Comparison of ENCODE assay signal across 19 cellular contexts in genomic region chr3:186511702-186512101, GRCh38. TPM values are rescaled to one million over a fixed set of nuclear protein-coding genes. Genes with fewer than 3 reads are reported as not detected.
DNase-seq lines count a peak whose midpoint lies in the region; ATAC-seq, FAIRE-seq and TF ChIP-seq lines count a peak whose summit lies in the region.
"Had no signal": no experiment of that assay in that cellular context is flagged by ENCODE, and none has a peak within 500 bp of the region (broad histone marks: within the 10 kb centered on the region; RNA-seq: fewer than 3 reads in every experiment).

No MANE protein-coding gene starts in this region.

- H3K9ac ChIP-seq in K562 (ENCODE audit: insufficient read depth in 1 of 2, low read depth in 2 of 2, low read length in 2 of 2) = no peak overlapping the region

- DNase-seq in activated CD4-positive, alpha-beta T cell treated with anti-CD3 and anti-CD28 coated beads for 36 hours = no peak
- no peak for DNase-seq in activated CD4-positive, alpha-beta T cell treated with anti-CD3 and anti-CD28 coated beads, Interleukin-2, amount 50 U/mL, for 48 hours
- no peak for DNase-seq in stimulated activated naive CD8-positive, alpha-beta T cell treated with anti-CD3 and anti-CD28 coated beads, Interleukin-15, Interleukin-2, amounts not matched to agents 100 U/mL and 50 U/mL, for 24 hours
- DNase-seq in K562 (ENCODE audit: extremely low read depth in 1 of 4, low spot score in 3 of 4) = no peak
- no peak for DNase-seq in RPMI8226
- no peak for DNase-seq in NCI-H128 (lab: John Stamatoyannopoulos, UW; ENCODE audit: unreplicated experiment)
- DNase-seq in sigmoid colon = no peak
- DNase-seq: 8988T; CD4-positive, alpha-beta memory T cell; HFFc6; NCI-H1417; NCI-H187 treated with DMSO at 0.1 percent for 48 hours; NCI-H2171; NCI-H446; NCI-H69; SHP77 treated with DMSO at 0.1 percent for 48 hours had no signal

- TF ChIP-seq EP300 in K562 (IDR thresholded peaks at IDR 0.05; ENCODE audit: low read length) (no peak), sigmoid colon (IDR thresholded peaks at IDR 0.05) (no peak)

- peaks cover 7% of the 10 kb centered on the region; the same call in 1 of the 2 replicates for H4K20me1 ChIP-seq in K562 (replicated peaks; ENCODE audit: control insufficient read depth, insufficient read depth, low read length)

- no peak for TF ChIP-seq CTCF in K562 (IDR thresholded peaks at IDR 0.05 in 2 of 3, conservative IDR thresholded peaks at IDR 0.05 in 1 of 3; ENCODE audit: insufficient read depth in 2 of 3, low read depth in 1 of 3, low read length in 3 of 3)
- no peak for TF ChIP-seq CTCF in sigmoid colon (IDR thresholded peaks at IDR 0.05)

- H3K36me3 Mint-ChIP-seq in activated CD4-positive, alpha-beta T cell treated with anti-CD3 and anti-CD28 coated beads for 36 hours (ENCODE audit: low read depth) = peaks cover 2% of the 10 kb centered on the region
- no peaks in the 10 kb centered on the region for H3K36me3 Mint-ChIP-seq in stimulated activated naive CD8-positive, alpha-beta T cell treated with anti-CD3 and anti-CD28 coated beads, Interleukin-15, Interleukin-2, amounts not matched to agents 100 ng/mL and 50 ng/mL, for 24 hours (ENCODE audit: low read depth)
- H3K36me3 Mint-ChIP-seq: CD4-positive, alpha-beta memory T cell had no signal

- no peak overlapping the region for H2AFZ ChIP-seq in K562 (ENCODE audit: low read depth, low read length)

- peaks cover 74% of the 10 kb centered on the region for H3K4me1 Mint-ChIP-seq in activated CD4-positive, alpha-beta T cell treated with anti-CD3 and anti-CD28 coated beads for 36 hours
- peaks cover 81% of the 10 kb centered on the region for H3K4me1 Mint-ChIP-seq in stimulated activated naive CD8-positive, alpha-beta T cell treated with anti-CD3 and anti-CD28 coated beads, Interleukin-15, Interleukin-2, amounts not matched to agents 100 ng/mL and 50 ng/mL, for 24 hours (ENCODE audit: low read depth)

- no peak for TF ChIP-seq POLR2A in K562 (conservative IDR thresholded peaks at IDR 0.05)
- TF ChIP-seq POLR2A in sigmoid colon (IDR thresholded peaks at IDR 0.05) = no peak

- H3K36me3 ChIP-seq in K562 (ENCODE audit: control insufficient read depth, insufficient read depth, low read length) = no peaks in the 10 kb centered on the region
- H3K36me3 ChIP-seq in sigmoid colon = no peaks in the 10 kb centered on the region

- peak; percentile 46 for FAIRE-seq in K562 (lab: Jason Lieb, UNC)
- FAIRE-seq: H1 had no signal

- no peaks in the 10 kb centered on the region for H3K27me3 Mint-ChIP-seq in activated CD4-positive, alpha-beta T cell treated with anti-CD3 and anti-CD28 coated beads for 36 hours
- H3K27me3 Mint-ChIP-seq in stimulated activated naive CD8-positive, alpha-beta T cell treated with anti-CD3 and anti-CD28 coated beads, Interleukin-15, Interleukin-2, amounts not matched to agents 100 ng/mL and 50 ng/mL, for 24 hours = no peaks in the 10 kb centered on the region

- no peaks in the 10 kb centered on the region for H3K79me2 ChIP-seq in K562 (ENCODE audit: control insufficient read depth, insufficient read depth, low read length)

- in situ Hi-C loops in K562 (cut with MboI) = no loop called here

- no peaks in the 10 kb centered on the region for H3K9me1 ChIP-seq in K562 (ENCODE audit: control insufficient read depth, insufficient read depth, low read length)

- intact Hi-C loops in activated CD4-positive, alpha-beta T cell treated with anti-CD3 and anti-CD28 coated beads for 36 hours (cut with DNase I, micrococcal nuclease) = loop anchor here (1.0 to 5.0 kb wide), 4 partner anchors 10 to 371 kb away; no protein-coding TSS in a partner anchor
- intact Hi-C loops in K562 (cut with micrococcal nuclease) (no loop called here), sigmoid colon (cut with DNase I) (no loop called here)

- 0 out of 4 replicates have a peak, but pooled peaks of 1 of the 2 experiments have one; percentile 15 for TF ChIP-seq RAD21 in K562 (CRISPR knock-in tag; conservative IDR thresholded peaks at IDR 0.05 in 1 of 2, IDR thresholded peaks at IDR 0.05 in 1 of 2)

- H3K9me3 Mint-ChIP-seq in activated CD4-positive, alpha-beta T cell treated with anti-CD3 and anti-CD28 coated beads for 36 hours (ENCODE audit: low read depth) = peaks cover 2% of the 10 kb centered on the region
- peaks cover 2% of the 10 kb centered on the region for H3K9me3 Mint-ChIP-seq in stimulated activated naive CD8-positive, alpha-beta T cell treated with anti-CD3 and anti-CD28 coated beads, Interleukin-15, Interleukin-2, amounts not matched to agents 100 ng/mL and 50 ng/mL, for 24 hours
- H3K9me3 Mint-ChIP-seq: CD4-positive, alpha-beta memory T cell; IgD-negative memory B cell had no signal

- no TSS peak for BruUV-seq in K562 (replicated peaks; lab: Mats Ljungman, UMichigan)

- POLR2A ChIA-PET in activated CD4-positive, alpha-beta T cell treated with anti-CD3 and anti-CD28 coated beads for 36 hours (lab: Charles Lee) = no interaction called here
- POLR2A ChIA-PET in K562 (lab: Yijun Ruan, JAX) = no interaction called here

- H3K27ac Mint-ChIP-seq in activated CD4-positive, alpha-beta T cell treated with anti-CD3 and anti-CD28 coated beads for 36 hours = peak overlapping the region; percentile 5
- peak overlapping the region; percentile 50 for H3K27ac Mint-ChIP-seq in stimulated activated naive CD8-positive, alpha-beta T cell treated with anti-CD3 and anti-CD28 coated beads, Interleukin-15, Interleukin-2, amounts not matched to agents 100 ng/mL and 50 ng/mL, for 24 hours
- H3K27ac Mint-ChIP-seq: HFFc6 had no signal

- H3K4me3 ChIP-seq in K562 = no peak overlapping the region
- H3K4me3 ChIP-seq in sigmoid colon = no peak overlapping the region

- peaks cover 11 to 58% of the 10 kb centered on the region in 2 experiments for H3K27me3 ChIP-seq in K562 (ENCODE audit: control insufficient read depth in 2 of 2, insufficient read depth in 2 of 2, low read length in 2 of 2)
- H3K27me3 ChIP-seq in sigmoid colon = no peaks in the 10 kb centered on the region

- CTCF ChIA-PET in activated CD4-positive, alpha-beta T cell treated with anti-CD3 and anti-CD28 coated beads for 36 hours (lab: Charles Lee) = interaction anchor here (0.6 to 1.5 kb wide), 5 partner anchors 8 to 105 kb away, joined by 3 to 11 read pairs (median 3); no protein-coding TSS in a partner anchor
- CTCF ChIA-PET in K562 (lab: Yijun Ruan, JAX; ENCODE audit: low intra/inter-chr PET ratio) = no interaction called here

- no peak for ATAC-seq in activated CD4-positive, alpha-beta T cell treated with anti-CD3 and anti-CD28 coated beads for 36 hours
- ATAC-seq in stimulated activated naive CD8-positive, alpha-beta T cell treated with anti-CD3 and anti-CD28 coated beads, Interleukin-15, Interleukin-2, amounts not matched to agents 100 U/mL and 50 U/mL, for 24 hours = no peak
- ATAC-seq in K562 = no peak

- H3K4me1 ChIP-seq in K562 (replicated peaks in 1 of 2; ENCODE audit: control insufficient read depth in 2 of 2, insufficient read depth in 2 of 2, low read length in 2 of 2) (no peaks in the 10 kb centered on the region), sigmoid colon (no peaks in the 10 kb centered on the region)

- H3K4me3 Mint-ChIP-seq in activated CD4-positive, alpha-beta T cell treated with anti-CD3 and anti-CD28 coated beads for 36 hours = no peak overlapping the region
- H3K4me3 Mint-ChIP-seq in stimulated activated naive CD8-positive, alpha-beta T cell treated with anti-CD3 and anti-CD28 coated beads, Interleukin-15, Interleukin-2, amounts not matched to agents 100 ng/mL and 50 ng/mL, for 24 hours = no peak overlapping the region
- H3K4me3 Mint-ChIP-seq: CD4-positive, alpha-beta memory T cell; HFFc6 had no signal

- H3K27ac ChIP-seq in K562 (ENCODE audit: extremely low read depth, low read depth, low read length) (no peak overlapping the region), sigmoid colon (no peak overlapping the region)

- H3K9me3 ChIP-seq in K562 (replicated peaks; ENCODE audit: control insufficient read depth, insufficient read depth, low read depth, low read length) = no peaks in the 10 kb centered on the region
- no peaks in the 10 kb centered on the region for H3K9me3 ChIP-seq in sigmoid colon

- no peak overlapping the region for H3K4me2 ChIP-seq in K562 (ENCODE audit: insufficient read depth, low read length)

- WGBS in K562 (ENCODE audit: insufficient coverage, low coverage, missing lambda C conversion rate) = 0% methylated on average over 5 of the region's 5 CpGs
- WGBS in sigmoid colon, 2 donors = 68 to 78% methylated on average over 5 of the region's 5 CpGs

RNA-seq across cellular contexts. Expression of gene CRYGS, which starts 32.5 kb away (rescaled TPM):
- 1 to 10 TPM; 1.6 to 1.7 TPM for total RNA-seq in activated CD4-positive, alpha-beta T cell treated with anti-CD3 and anti-CD28 coated beads for 36 hours
- total RNA-seq in K562 (2011; cell fraction: chromatin; rRNA removed; ENCODE audit: low replicate concordance) = 11.2 and 13.2 TPM in 2 replicates
- total RNA-seq in K562 (2011; cell fraction: nucleolus; rRNA removed) = 5.3 and 6.4 TPM in 2 replicates
- 6.7 and 10.9 TPM in 2 replicates for total RNA-seq in K562 (2011; cell fraction: nucleoplasm; rRNA removed)
- 2.1 and 3.8 TPM in 2 replicates for total RNA-seq in K562 (2014; rRNA removed)
- 2.0 and 2.4 TPM in 2 replicates for total RNA-seq in K562 (2014; rRNA removed; fragmentation: Illumina TruSeq; extraction: Trizol)
- 1.8 and 1.9 TPM in 2 replicates for total RNA-seq in K562 (2015; rRNA removed; fragmentation: Illumina TruSeq; extraction: Trizol)
- 1.5 and 1.6 TPM in 2 replicates for total RNA-seq in K562 (2021)
- 3.5 and 5.5 TPM in 2 replicates for polyA plus RNA-seq in K562 (2011; rRNA removed)
- polyA plus RNA-seq in K562 (2011; cell fraction: cytosol; rRNA removed) = 0.46 and 2.0 TPM in 2 replicates
- polyA plus RNA-seq in K562 (2011; cell fraction: nucleus; rRNA removed) = 21.0 and 26.9 TPM in 2 replicates
- 1.2 and 4.0 TPM in 2 replicates for polyA plus RNA-seq in K562 (2012)
- 1.0 and 1.8 TPM in 2 replicates for polyA plus RNA-seq in K562 (2014; fragmentation: Illumina TruSeq; extraction: Trizol)
- polyA plus RNA-seq in K562 (2014; fragmentation: Nextera tagmentation; extraction: Ambion mirVana) = 1 to 10 TPM; 1.9 to 2.0 TPM
- 3.0 and 3.7 TPM in 2 replicates for polyA plus RNA-seq in K562 (2014; rRNA removed)
- polyA minus RNA-seq in K562 (2011; rRNA and poly(A)+ RNA removed) = 3.3 and 4.4 TPM in 2 replicates
- 2.1 TPM in 1 of 2 replicates, not detected in the other for polyA minus RNA-seq in K562 (2011; cell fraction: cytosol; rRNA and poly(A)+ RNA removed)
- 6.7 and 11.4 TPM in 2 replicates for polyA minus RNA-seq in K562 (2011; cell fraction: nucleus; rRNA and poly(A)+ RNA removed)
- 1 to 10 TPM; 1.5 to 5.0 (median 3.3) TPM for total RNA-seq in sigmoid colon
- 1 to 10 TPM in 1 of 3 donors, not detected in 2; 2.7 TPM for polyA plus RNA-seq in sigmoid colon
- polyA plus RNA-seq: IgD-negative memory B cell had no signal

RNA-seq across cellular contexts. Expression of gene TBCCD1, which starts 55.4 kb away (rescaled TPM):
- total RNA-seq in activated CD4-positive, alpha-beta T cell treated with anti-CD3 and anti-CD28 coated beads for 36 hours = 10 to 100 TPM; 10.5 to 11.4 TPM
- total RNA-seq in K562 (2011; cell fraction: chromatin; rRNA removed; ENCODE audit: low replicate concordance) = 37.8 and 39.7 TPM in 2 replicates
- 15.2 and 19.1 TPM in 2 replicates for total RNA-seq in K562 (2011; cell fraction: nucleolus; rRNA removed)
- 20.8 and 22.1 TPM in 2 replicates for total RNA-seq in K562 (2011; cell fraction: nucleoplasm; rRNA removed)
- total RNA-seq in K562 (2014; rRNA removed) (17.7 and 22.7 TPM in 2 replicates), K562 (2014; rRNA removed; fragmentation: Illumina TruSeq; extraction: Trizol) (26.2 and 26.8 TPM in 2 replicates), K562 (2015; rRNA removed; fragmentation: Illumina TruSeq; extraction: Trizol) (21.1 and 21.2 TPM in 2 replicates), K562 (2021) (18.4 and 20.9 TPM in 2 replicates), sigmoid colon (10 to 100 TPM in 3 of 4 donors, 1 to 10 TPM in 1; 9.7 to 14.3 (median 11.4) TPM)
- polyA plus RNA-seq in K562 (2011; rRNA removed) (26.0 and 31.1 TPM in 2 replicates), K562 (2014; fragmentation: Illumina TruSeq; extraction: Trizol) (18.4 and 22.2 TPM in 2 replicates), K562 (2014; fragmentation: Nextera tagmentation; extraction: Ambion mirVana) (10 to 100 TPM; 18.9 to 21.4 TPM), K562 (2014; rRNA removed) (16.2 and 17.9 TPM in 2 replicates), sigmoid colon (1 to 10 TPM; 4.9 to 6.6 (median 6.3) TPM)
- polyA plus RNA-seq in K562 (2011; cell fraction: cytosol; rRNA removed) = 22.3 and 24.5 TPM in 2 replicates
- 25.8 and 29.2 TPM in 2 replicates for polyA plus RNA-seq in K562 (2011; cell fraction: nucleus; rRNA removed)
- 12.0 and 15.4 TPM in 2 replicates for polyA plus RNA-seq in K562 (2012)
- 37.0 and 46.7 TPM in 2 replicates for polyA minus RNA-seq in K562 (2011; rRNA and poly(A)+ RNA removed)
- 10.2 and 16.4 TPM in 2 replicates for polyA minus RNA-seq in K562 (2011; cell fraction: cytosol; rRNA and poly(A)+ RNA removed)
- polyA minus RNA-seq in K562 (2011; cell fraction: nucleus; rRNA and poly(A)+ RNA removed) = 14.7 and 22.3 TPM in 2 replicates

RNA-seq across cellular contexts. Expression of gene DNAJB11, which starts 58.8 kb away (rescaled TPM):
- 10 to 100 TPM; 30.9 to 36.6 TPM for total RNA-seq in activated CD4-positive, alpha-beta T cell treated with anti-CD3 and anti-CD28 coated beads for 36 hours
- 67.7 and 181 TPM in 2 replicates for total RNA-seq in K562 (2011; cell fraction: chromatin; rRNA removed; ENCODE audit: low replicate concordance)
- 41.2 and 54.1 TPM in 2 replicates for total RNA-seq in K562 (2011; cell fraction: nucleolus; rRNA removed)
- 96.7 and 127 TPM in 2 replicates for total RNA-seq in K562 (2011; cell fraction: nucleoplasm; rRNA removed)
- total RNA-seq in K562 (2014; rRNA removed) = 68.1 and 71.4 TPM in 2 replicates
- 63.8 and 65.7 TPM in 2 replicates for total RNA-seq in K562 (2014; rRNA removed; fragmentation: Illumina TruSeq; extraction: Trizol)
- 67.1 and 67.7 TPM in 2 replicates for total RNA-seq in K562 (2015; rRNA removed; fragmentation: Illumina TruSeq; extraction: Trizol)
- total RNA-seq in K562 (2021) = 44.4 and 49.3 TPM in 2 replicates
- polyA plus RNA-seq in K562 (2011; rRNA removed) = 29.9 and 40.1 TPM in 2 replicates
- polyA plus RNA-seq in K562 (2011; cell fraction: cytosol; rRNA removed) = 9.7 and 18.6 TPM in 2 replicates
- polyA plus RNA-seq in K562 (2011; cell fraction: nucleus; rRNA removed) = 30.8 and 40.9 TPM in 2 replicates
- 62.1 and 74.3 TPM in 2 replicates for polyA plus RNA-seq in K562 (2012)
- polyA plus RNA-seq in K562 (2014; fragmentation: Illumina TruSeq; extraction: Trizol) = 48.7 and 63.9 TPM in 2 replicates
- polyA plus RNA-seq in K562 (2014; fragmentation: Nextera tagmentation; extraction: Ambion mirVana) = 10 to 100 TPM; 14.8 to 16.7 TPM
- 74.7 and 77.0 TPM in 2 replicates for polyA plus RNA-seq in K562 (2014; rRNA removed)
- polyA minus RNA-seq in K562 (2011; rRNA and poly(A)+ RNA removed) = 31.1 and 34.9 TPM in 2 replicates
- 15.9 and 17.4 TPM in 2 replicates for polyA minus RNA-seq in K562 (2011; cell fraction: cytosol; rRNA and poly(A)+ RNA removed)
- polyA minus RNA-seq in K562 (2011; cell fraction: nucleus; rRNA and poly(A)+ RNA removed) = 25.2 and 45.9 TPM in 2 replicates
- 10 to 100 TPM; 17.2 to 33.1 (median 26.2) TPM for total RNA-seq in sigmoid colon
- polyA plus RNA-seq in sigmoid colon = 10 to 100 TPM; 10.8 to 73.3 (median 19.0) TPM

Comparison
In these comparisons a context has a peak if more than half of its experiments do, and no peak if none do; other contexts are left out.
1. intact Hi-C loops: an anchor here in activated CD4-positive, alpha-beta T cell treated with anti-CD3 and anti-CD28 coated beads for 36 hours (1.0 to 5.0 kb wide); none called in K562 and sigmoid colon.